ENCODE assay signal across 8 cellular contexts in genomic region chr7:155738652-155739537, GRCh38.
DNase-seq lines count a peak whose midpoint lies in the region; ATAC-seq and TF ChIP-seq lines count a peak whose summit lies in the region.

No MANE protein-coding gene starts in this region.

- peak; percentile 53 for DNase-seq in activated gamma-delta T cell treated with Interleukin-2 at 50 U/mL for 16 hours
- no peak for DNase-seq in activated gamma-delta T cell (lab: John Stamatoyannopoulos, UW)
- DNase-seq in HK-2 (ENCODE audit: unreplicated experiment) = peak; percentile 39
- peak; percentile 64 for DNase-seq in RPMI7951 (ENCODE audit: low read depth)
- peak in 3 of 4 experiments; percentile 14 to 50 (median 30) for DNase-seq in activated naive CD4-positive, alpha-beta T cell (lab: John Stamatoyannopoulos, UW)
- peak; percentile 90 for DNase-seq in pons (ENCODE audit: low spot score)
- DNase-seq in uterus = peak; percentile 58 to 71

- H3K36me3 ChIP-seq in gastroesophageal sphincter = peaks cover 3 to 67% of the 10 kb centered on the region in 2 donors
- H3K36me3 ChIP-seq in uterus = no peaks in the 10 kb centered on the region

- TF ChIP-seq POLR2A in gastroesophageal sphincter (IDR thresholded peaks at IDR 0.05) (no peak), uterus (IDR thresholded peaks at IDR 0.05) (no peak)

- H3K9me3 ChIP-seq in gastroesophageal sphincter = no peaks in the 10 kb centered on the region
- H3K9me3 ChIP-seq in uterus = no peaks in the 10 kb centered on the region

- 58 to 63% methylated on average over 12 to 13 of the region's 13 CpGs for WGBS in gastroesophageal sphincter (ENCODE audit: low coverage in 1 of 2), 2 donors

- no peak overlapping the region for H3K27ac ChIP-seq in gastroesophageal sphincter
- no peak overlapping the region for H3K27ac ChIP-seq in uterus

- H3K4me1 ChIP-seq in gastroesophageal sphincter = peaks cover 0 to 16% (median 0%) of the 10 kb centered on the region in 3 donors
- no peaks in the 10 kb centered on the region for H3K4me1 ChIP-seq in uterus

- H3K4me3 ChIP-seq in gastroesophageal sphincter = no peak overlapping the region
- no peak overlapping the region for H3K4me3 ChIP-seq in uterus

- no peak for TF ChIP-seq EP300 in gastroesophageal sphincter (IDR thresholded peaks at IDR 0.05)

- peak; percentile 27 to 64 (median 42) for TF ChIP-seq CTCF in gastroesophageal sphincter (IDR thresholded peaks at IDR 0.05)
- peak; percentile 46 to 63 (median 52) for TF ChIP-seq CTCF in uterus (IDR thresholded peaks at IDR 0.05)

- H3K27me3 ChIP-seq in gastroesophageal sphincter = no peaks in the 10 kb centered on the region
- H3K27me3 ChIP-seq in uterus = no peaks in the 10 kb centered on the region

- intact Hi-C loops in uterus (cut with DNase I; ENCODE audit: low total_unique reads) = loop anchor here (10.0 kb wide), 1 partner anchor 144 kb away; no protein-coding TSS in a partner anchor

- ATAC-seq in gastroesophageal sphincter = no peak
